In genomic region chr2:232239956-232240681, GRCh38 we compare ENCODE assay signal across 15 cellular contexts.
DNase-seq lines count a peak whose midpoint lies in the region; ATAC-seq lines count a peak whose summit lies in the region.
"Had no signal": no experiment of that assay in that cellular context is flagged by ENCODE, and none has a peak within 500 bp of the region (broad histone marks: within the 10 kb centered on the region; RNA-seq: fewer than 3 reads in every experiment).

No MANE protein-coding gene starts in this region.

- peaks cover 15% of the 10 kb centered on the region for H3K4me1 Mint-ChIP-seq in T-helper 2 cell treated with Interferon-gamma antibody and Interleukin-4, amounts not matched to agents 5 μg/mL and 100 μg/mL, for 36 hours (ENCODE audit: low read depth)
- H3K4me1 Mint-ChIP-seq in activated naive CD8-positive, alpha-beta T cell treated with anti-CD3 and anti-CD28 coated beads for 36 hours = peaks cover 39% of the 10 kb centered on the region
- H3K4me1 Mint-ChIP-seq: nephron progenitor cell had no signal

- no peaks in the 10 kb centered on the region for H3K27me3 Mint-ChIP-seq in T-helper 2 cell treated with Interferon-gamma antibody and Interleukin-4, amounts not matched to agents 5 μg/mL and 100 μg/mL, for 36 hours (ENCODE audit: low read depth)
- no peaks in the 10 kb centered on the region for H3K27me3 Mint-ChIP-seq in activated naive CD8-positive, alpha-beta T cell treated with anti-CD3 and anti-CD28 coated beads for 36 hours
- H3K27me3 Mint-ChIP-seq: CD4-positive, CD25-positive, alpha-beta regulatory T cell had no signal

- no peak for ATAC-seq in GM21723 (IDR thresholded peaks at IDR 0.05; ENCODE audit: unreplicated experiment)

- H3K9me3 Mint-ChIP-seq in T-helper 2 cell treated with Interferon-gamma antibody and Interleukin-4, amounts not matched to agents 5 μg/mL and 100 μg/mL, for 36 hours = no peaks in the 10 kb centered on the region
- H3K9me3 Mint-ChIP-seq in activated naive CD8-positive, alpha-beta T cell treated with anti-CD3 and anti-CD28 coated beads for 36 hours = no peaks in the 10 kb centered on the region
- H3K9me3 Mint-ChIP-seq: CD4-positive, CD25-positive, alpha-beta regulatory T cell; nephron progenitor cell had no signal

- H3K27ac Mint-ChIP-seq in T-helper 2 cell treated with Interferon-gamma antibody and Interleukin-4, amounts not matched to agents 5 μg/mL and 100 μg/mL, for 36 hours = no peak overlapping the region
- peak overlapping the region; percentile 87 for H3K27ac Mint-ChIP-seq in activated naive CD8-positive, alpha-beta T cell treated with anti-CD3 and anti-CD28 coated beads for 36 hours

- H3K36me3 Mint-ChIP-seq in T-helper 2 cell treated with Interferon-gamma antibody and Interleukin-4, amounts not matched to agents 5 μg/mL and 100 μg/mL, for 36 hours (ENCODE audit: low read depth) = peaks cover 5% of the 10 kb centered on the region
- peaks cover 19% of the 10 kb centered on the region for H3K36me3 Mint-ChIP-seq in activated naive CD8-positive, alpha-beta T cell treated with anti-CD3 and anti-CD28 coated beads for 36 hours

- peak; percentile 28 for DNase-seq in T-helper 2 cell treated with Interferon-gamma antibody and Interleukin-4, amounts not matched to agents 5 μg/mL and 100 μg/mL, for 36 hours (ENCODE audit: low spot score)
- DNase-seq in T-helper 2 cell (no peak), HPDE6-E6E7 (ENCODE audit: extremely low spot score) (peak; percentile 71), kidney tubule cell (ENCODE audit: low spot score) (peak; percentile 97), NCI-H748 treated with DMSO at 0.1 percent for 48 hours (lab: John Stamatoyannopoulos, UW) (no peak), activated gamma-delta T cell (lab: John Stamatoyannopoulos, UW) (no peak)
- peak; percentile 18 for DNase-seq in activated naive CD8-positive, alpha-beta T cell treated with anti-CD3 and anti-CD28 coated beads for 36 hours
- DNase-seq: activated effector memory CD4-positive, alpha-beta T cell treated with Interleukin-2 at 50 U/mL for 16 hours; CD4-positive, CD25-positive, alpha-beta regulatory T cell; cerebellar nuclear complex; hippocampal formation; nephron progenitor cell; right cardiac atrium; SIG-M5 had no signal

- no peak overlapping the region for H3K4me3 Mint-ChIP-seq in T-helper 2 cell treated with Interferon-gamma antibody and Interleukin-4, amounts not matched to agents 5 μg/mL and 100 μg/mL, for 36 hours
- peak overlapping the region; percentile 40 for H3K4me3 Mint-ChIP-seq in activated naive CD8-positive, alpha-beta T cell treated with anti-CD3 and anti-CD28 coated beads for 36 hours
- H3K4me3 Mint-ChIP-seq: CD4-positive, CD25-positive, alpha-beta regulatory T cell; nephron progenitor cell had no signal

Comparison
In these comparisons a context has a peak if more than half of its experiments do, and no peak if none do; other contexts are left out.
1. DNase-seq: peak in T-helper 2 cell treated with Interferon-gamma antibody and Interleukin-4, amounts not matched to agents 5 μg/mL and 100 μg/mL, for 36 hours (single experiment), HPDE6-E6E7 (single experiment), activated naive CD8-positive, alpha-beta T cell treated with anti-CD3 and anti-CD28 coated beads for 36 hours (single experiment) and kidney tubule cell (single experiment); none in T-helper 2 cell (0 of 5), NCI-H748 treated with DMSO at 0.1 percent for 48 hours (single experiment) and activated gamma-delta T cell (single experiment).